17 cellular contexts compared by ENCODE assay signal in the genomic region with DNA sequence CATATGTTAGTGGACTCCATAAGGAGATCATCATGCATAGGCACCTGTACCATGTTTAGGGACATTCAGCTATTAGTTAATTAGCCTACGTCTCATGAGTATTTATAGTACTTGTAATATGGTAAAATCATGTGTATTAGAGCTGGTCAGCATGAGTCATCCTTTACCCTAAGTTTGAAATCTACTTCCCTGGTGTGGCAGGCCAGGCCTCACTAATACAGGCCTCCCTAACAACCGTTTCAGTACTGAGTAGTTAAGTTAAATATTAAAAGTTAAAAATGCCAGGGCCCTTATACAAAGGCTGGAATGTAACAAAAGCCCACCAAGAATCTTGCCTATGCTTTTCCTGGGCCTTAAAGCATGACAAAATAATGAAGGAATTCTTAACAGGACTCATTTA.
DNase-seq lines count a peak whose midpoint lies in the region; ATAC-seq and TF ChIP-seq lines count a peak whose summit lies in the region.
"Had no signal": no experiment of that assay in that cellular context is flagged by ENCODE, and none has a peak within 500 bp of the region (broad histone marks: within the 10 kb centered on the region; RNA-seq: fewer than 3 reads in every experiment).

No MANE protein-coding gene starts in this region.

- H3K9ac ChIP-seq in smooth muscle cell (ENCODE audit: low read depth) = no peak overlapping the region

- DNase-seq in MCF 10A (ENCODE audit: unreplicated experiment) (peak; percentile 23), breast epithelium (ENCODE audit: low spot score in 2 of 2) (no peak), SW480 (ENCODE audit: low spot score) (peak; percentile 1), foreskin fibroblast (peak; percentile 41 to 79), smooth muscle cell (lab: John Stamatoyannopoulos, UW; ENCODE audit: unreplicated experiment) (no peak), prostate gland (ENCODE audit: low spot score) (no peak)
- no peak for DNase-seq in activated CD8-positive, alpha-beta T cell treated with anti-CD3 and anti-CD28 coated beads for 36 hours
- DNase-seq: activated CD4-positive, alpha-beta T cell treated with anti-CD3 and anti-CD28 coated beads for 36 hours; GF-D8; head of caudate nucleus; KBM-7; NCI-H2171; right cardiac atrium; testis had no signal

- TF ChIP-seq POLR2A in breast epithelium (IDR thresholded peaks at IDR 0.05) (no peak), prostate gland (IDR thresholded peaks at IDR 0.05) (no peak)

- H3K36me3 ChIP-seq in breast epithelium (no peaks in the 10 kb centered on the region), smooth muscle cell (ENCODE audit: low read depth) (no peaks in the 10 kb centered on the region), prostate gland (no peaks in the 10 kb centered on the region)

- no peaks in the 10 kb centered on the region for H3K27me3 Mint-ChIP-seq in MCF 10A (ENCODE audit: insufficient read depth, unreplicated experiment)
- no peaks in the 10 kb centered on the region for H3K27me3 Mint-ChIP-seq in activated CD8-positive, alpha-beta T cell treated with anti-CD3 and anti-CD28 coated beads for 36 hours
- H3K27me3 Mint-ChIP-seq: activated T-helper 17 cell treated with anti-CD3 and anti-CD28 coated beads, Interleukin-2, amount 50 U/mL, for 72 hours had no signal

- H3K9me3 Mint-ChIP-seq in MCF 10A (ENCODE audit: unreplicated experiment) = no peaks in the 10 kb centered on the region
- H3K9me3 Mint-ChIP-seq in activated CD8-positive, alpha-beta T cell treated with anti-CD3 and anti-CD28 coated beads for 36 hours = no peaks in the 10 kb centered on the region
- H3K9me3 Mint-ChIP-seq: activated T-helper 17 cell treated with anti-CD3 and anti-CD28 coated beads, Interleukin-2, amount 50 U/mL, for 72 hours had no signal

- H3K27me3 ChIP-seq in breast epithelium = no peaks in the 10 kb centered on the region
- H3K27me3 ChIP-seq in smooth muscle cell (ENCODE audit: low read depth) = no peaks in the 10 kb centered on the region
- no peaks in the 10 kb centered on the region for H3K27me3 ChIP-seq in prostate gland (replicated peaks; ENCODE audit: insufficient read depth)
- H3K27me3 ChIP-seq: testis had no signal

- intact Hi-C loops in MCF 10A (cut with micrococcal nuclease) (no loop called here), breast epithelium (cut with DNase I; ENCODE audit: low total_unique reads) (no loop called here), prostate gland (cut with DNase I) (no loop called here)
- intact Hi-C loops in activated CD8-positive, alpha-beta T cell treated with anti-CD3 and anti-CD28 coated beads for 36 hours (cut with micrococcal nuclease) = no loop called here

- ATAC-seq in GM21619 (IDR thresholded peaks at IDR 0.05; ENCODE audit: unreplicated experiment) = no peak
- ATAC-seq in activated CD8-positive, alpha-beta T cell treated with anti-CD3 and anti-CD28 coated beads for 36 hours = no peak
- ATAC-seq: activated CD4-positive, alpha-beta T cell treated with anti-CD3 and anti-CD28 coated beads for 36 hours; activated T-helper 17 cell treated with anti-CD3 and anti-CD28 coated beads, Interleukin-2, amount 50 U/mL, for 72 hours; right cardiac atrium; Right ventricle myocardium inferior had no signal

- H3K4me3 ChIP-seq in breast epithelium (no peak overlapping the region), foreskin fibroblast (ENCODE audit: low read depth in 1 of 2, low read length in 2 of 2) (no peak overlapping the region), smooth muscle cell (no peak overlapping the region), prostate gland (no peak overlapping the region)
- H3K4me3 ChIP-seq: testis had no signal

- POLR2A ChIA-PET in MCF 10A (lab: Yijun Ruan, JAX) = interaction anchor here (0.7 to 1.3 kb wide), 2 partner anchors 55 to 1112 kb away, joined by 3 to 5 read pairs; no protein-coding TSS in a partner anchor
- POLR2A ChIA-PET in activated CD8-positive, alpha-beta T cell treated with anti-CD3 and anti-CD28 coated beads for 36 hours (lab: Charles Lee) = no interaction called here

- H3K9me3 ChIP-seq in breast epithelium (no peaks in the 10 kb centered on the region), smooth muscle cell (replicated peaks; ENCODE audit: low read depth) (no peaks in the 10 kb centered on the region), prostate gland (no peaks in the 10 kb centered on the region)
- H3K9me3 ChIP-seq: testis had no signal

- H3K79me2 ChIP-seq in smooth muscle cell (ENCODE audit: low read depth) = no peaks in the 10 kb centered on the region

- CTCF ChIA-PET in MCF 10A (lab: Yijun Ruan, JAX) = interaction anchor here (1.3 kb wide), 1 partner anchor 13 kb away, joined by 4 read pairs; no protein-coding TSS in a partner anchor
- CTCF ChIA-PET in activated CD8-positive, alpha-beta T cell treated with anti-CD3 and anti-CD28 coated beads for 36 hours (lab: Charles Lee) = no interaction called here

- no peaks in the 10 kb centered on the region for H4K20me1 ChIP-seq in smooth muscle cell (ENCODE audit: low read depth)

- H3K4me1 Mint-ChIP-seq in MCF 10A (ENCODE audit: insufficient read depth, unreplicated experiment) = no peaks in the 10 kb centered on the region
- H3K4me1 Mint-ChIP-seq in activated CD8-positive, alpha-beta T cell treated with anti-CD3 and anti-CD28 coated beads for 36 hours (ENCODE audit: low read depth) = no peaks in the 10 kb centered on the region
- H3K4me1 Mint-ChIP-seq: activated CD4-positive, alpha-beta T cell treated with anti-CD3 and anti-CD28 coated beads for 36 hours; activated T-helper 17 cell treated with anti-CD3 and anti-CD28 coated beads, Interleukin-2, amount 50 U/mL, for 72 hours had no signal

- no peaks in the 10 kb centered on the region for H3K4me1 ChIP-seq in breast epithelium
- H3K4me1 ChIP-seq in smooth muscle cell (ENCODE audit: low read depth) = peaks cover 30% of the 10 kb centered on the region
- no peaks in the 10 kb centered on the region for H3K4me1 ChIP-seq in prostate gland (replicated peaks)
- H3K4me1 ChIP-seq: testis had no signal

- H3K27ac ChIP-seq in breast epithelium (no peak overlapping the region), smooth muscle cell (ENCODE audit: low read depth) (peak overlapping the region; percentile 84), prostate gland (no peak overlapping the region)
- H3K27ac ChIP-seq: testis had no signal

- 0% methylated on average over 2 of the region's 2 CpGs for WGBS in smooth muscle cell (ENCODE audit: low lambda C conversion rate)
- 43% methylated on average over 2 of the region's 2 CpGs for WGBS in prostate gland

- no peaks in the 10 kb centered on the region for H3K36me3 Mint-ChIP-seq in MCF 10A (ENCODE audit: insufficient read depth, unreplicated experiment)
- peaks cover 2% of the 10 kb centered on the region for H3K36me3 Mint-ChIP-seq in activated CD8-positive, alpha-beta T cell treated with anti-CD3 and anti-CD28 coated beads for 36 hours (ENCODE audit: low read depth)

- no peak overlapping the region for H3K27ac Mint-ChIP-seq in MCF 10A (ENCODE audit: low read depth, unreplicated experiment)
- H3K27ac Mint-ChIP-seq in activated CD8-positive, alpha-beta T cell treated with anti-CD3 and anti-CD28 coated beads for 36 hours = no peak overlapping the region
- H3K27ac Mint-ChIP-seq: activated CD4-positive, alpha-beta T cell treated with anti-CD3 and anti-CD28 coated beads for 36 hours; activated T-helper 17 cell treated with anti-CD3 and anti-CD28 coated beads, Interleukin-2, amount 50 U/mL, for 72 hours had no signal

- no peak overlapping the region for H3K4me3 Mint-ChIP-seq in MCF 10A (ENCODE audit: unreplicated experiment)
- no peak overlapping the region for H3K4me3 Mint-ChIP-seq in activated CD8-positive, alpha-beta T cell treated with anti-CD3 and anti-CD28 coated beads for 36 hours
- H3K4me3 Mint-ChIP-seq: activated CD4-positive, alpha-beta T cell treated with anti-CD3 and anti-CD28 coated beads for 36 hours; activated T-helper 17 cell treated with anti-CD3 and anti-CD28 coated beads, Interleukin-2, amount 50 U/mL, for 72 hours had no signal

- H2AFZ ChIP-seq in smooth muscle cell (ENCODE audit: low read depth) = peak overlapping the region; percentile 15

- no TSS peak for BruUV-seq in MCF 10A (replicated peaks; lab: Mats Ljungman, UMichigan)

- TF ChIP-seq CTCF in MCF 10A (IDR thresholded peaks at IDR 0.05; ENCODE audit: unreplicated experiment) = no peak
- TF ChIP-seq CTCF in breast epithelium (IDR thresholded peaks at IDR 0.05) = no peak
- no peak for TF ChIP-seq CTCF in foreskin fibroblast (IDR thresholded peaks at IDR 0.05; ENCODE audit: low read depth, low read length)
- no peak for TF ChIP-seq CTCF in smooth muscle cell (IDR thresholded peaks at IDR 0.05; ENCODE audit: borderline replicate concordance, insufficient read depth, poor library complexity, severe bottlenecking)
- TF ChIP-seq CTCF in prostate gland (IDR thresholded peaks at IDR 0.05) = no peak
- TF ChIP-seq CTCF in activated CD8-positive, alpha-beta T cell treated with anti-CD3 and anti-CD28 coated beads for 36 hours (IDR thresholded peaks at IDR 0.05) = no peak

- peaks cover 3% of the 10 kb centered on the region for H3F3A ChIP-seq in smooth muscle cell (ENCODE audit: low read depth)

- peak overlapping the region; percentile 63 for H3K4me2 ChIP-seq in smooth muscle cell

Comparison
In these comparisons a context has a peak if more than half of its experiments do, and no peak if none do; other contexts are left out.
1. DNase-seq: peak in MCF 10A (single experiment), SW480 (single experiment) and foreskin fibroblast (2 of 2); none in breast epithelium (0 of 2), smooth muscle cell (single experiment), prostate gland (single experiment) and activated CD8-positive, alpha-beta T cell treated with anti-CD3 and anti-CD28 coated beads for 36 hours (single experiment).